Comparison of ENCODE assay signal across 10 cellular contexts in genomic region chr1:41358152-41358937, GRCh38. TPM values are rescaled to one million over a fixed set of nuclear protein-coding genes. Genes with fewer than 3 reads are reported as not detected.
A peak's percentile ranks its signal among the peaks of the same experiment; 100 is the strongest.
DNase-seq lines count a peak whose midpoint lies in the region; ATAC-seq, FAIRE-seq and TF ChIP-seq lines count a peak whose summit lies in the region.
"Had no signal": no experiment of that assay in that cellular context is flagged by ENCODE, and none has a peak within 500 bp of the region (broad histone marks: within the 10 kb centered on the region; RNA-seq: fewer than 3 reads in every experiment).

No MANE protein-coding gene starts in this region.

- no peak overlapping the region for H3K9ac ChIP-seq in iPS-15b (ENCODE audit: low read depth, low read length)

- peaks cover 13% of the 10 kb centered on the region for H3K4me1 ChIP-seq in iPS-15b (ENCODE audit: control insufficient read depth, insufficient read depth, low read length)

- H3K36me3 Mint-ChIP-seq in stimulated activated naive B cell treated with anti-CD40 and anti-IgM and Interleukin-4, amounts not matched to agents 10 μg/mL and 1 μg/mL and 100 μg/mL, for 72 hours: no peaks in the 10 kb centered on the region

- H3K36me3 ChIP-seq in iPS-15b (ENCODE audit: control insufficient read depth, insufficient read depth, low read length): no peaks in the 10 kb centered on the region

- no peak overlapping the region for H3K4me3 Mint-ChIP-seq in stimulated activated naive B cell treated with anti-CD40 and anti-IgM and Interleukin-4, amounts not matched to agents 10 μg/mL and 1 μg/mL and 100 μg/mL, for 72 hours

- H3K27me3 Mint-ChIP-seq in stimulated activated naive B cell treated with anti-CD40 and anti-IgM and Interleukin-4, amounts not matched to agents 10 μg/mL and 1 μg/mL and 100 μg/mL, for 72 hours: peaks cover 23 to 33% of the 10 kb centered on the region in 2 donors

- H3K9me3 ChIP-seq in iPS-15b (ENCODE audit: control insufficient read depth, insufficient read depth, low read length): no peaks in the 10 kb centered on the region

- no peak for FAIRE-seq in RCC 7860 (lab: Jason Lieb, UNC)

- DNase-seq in NCI-H1417 (lab: John Stamatoyannopoulos, UW) (peak in 2 of 3 experiments; percentile 22 to 42), NCI-H1417 treated with DMSO at 0.1 percent for 48 hours (lab: John Stamatoyannopoulos, UW) (no peak), RCC 7860 (ENCODE audit: low spot score) (no peak)
- DNase-seq in stimulated activated naive B cell treated with anti-CD40 and anti-IgM and Interleukin-4, amounts not matched to agents 10 μg/mL and 1 μg/mL and 100 μg/mL, for 72 hours: no peak
- DNase-seq: activated CD4-positive, CD25-positive, alpha-beta regulatory T cell had no signal

- peak overlapping the region; percentile 33 for H3K4me3 ChIP-seq in iPS-15b (ENCODE audit: low read depth, low read length)

- H3K4me1 Mint-ChIP-seq in stimulated activated naive B cell treated with anti-CD40 and anti-IgM and Interleukin-4, amounts not matched to agents 10 μg/mL and 1 μg/mL and 100 μg/mL, for 72 hours: peaks cover 8 to 25% of the 10 kb centered on the region in 2 donors

- peak overlapping the region; percentile 33 for H3K27ac Mint-ChIP-seq in stimulated activated naive B cell treated with anti-CD40 and anti-IgM and Interleukin-4, amounts not matched to agents 10 μg/mL and 1 μg/mL and 100 μg/mL, for 72 hours
- H3K27ac Mint-ChIP-seq: nephron progenitor cell had no signal

- ATAC-seq in SK-N-SH treated with all-trans-retinoic acid at 6 μM for 48 hours: peak; percentile 5; the same call in 1 of the 3 replicates
- ATAC-seq in stimulated activated naive B cell treated with anti-CD40 and anti-IgM and Interleukin-4, amounts not matched to agents 10 μg/mL and 1 μg/mL and 100 μg/mL, for 72 hours (replicated peaks): no peak
- ATAC-seq in HG02642 (IDR thresholded peaks at IDR 0.05; ENCODE audit: poor library complexity, unreplicated experiment): no peak
- ATAC-seq in esophagus mucosa: no peak

- H3K9me3 Mint-ChIP-seq in stimulated activated naive B cell treated with anti-CD40 and anti-IgM and Interleukin-4, amounts not matched to agents 10 μg/mL and 1 μg/mL and 100 μg/mL, for 72 hours: no peaks in the 10 kb centered on the region
- H3K9me3 Mint-ChIP-seq: nephron progenitor cell had no signal

- peaks cover 47% of the 10 kb centered on the region for H3K27me3 ChIP-seq in iPS-15b (ENCODE audit: control insufficient read depth, insufficient read depth, low read length)

TF ChIP-seq in SK-N-SH treated with all-trans-retinoic acid at 6 μM for 48 hours, 23 proteins besides CTCF, POLR2A, EP300 and RAD21:
- TF ChIP-seq CSRNP3 (CRISPR knock-in tag; IDR thresholded peaks at IDR 0.05) (no peak), ESRRG (CRISPR knock-in tag; IDR thresholded peaks at IDR 0.05) (no peak), TCF4 (CRISPR knock-in tag; IDR thresholded peaks at IDR 0.05; ENCODE audit: borderline replicate concordance) (no peak), TOX (CRISPR knock-in tag; IDR thresholded peaks at IDR 0.05; ENCODE audit: borderline replicate concordance) (no peak), CREB5 (CRISPR knock-in tag; IDR thresholded peaks at IDR 0.05; ENCODE audit: low read depth) (no peak), BACH2 (CRISPR knock-in tag; IDR thresholded peaks at IDR 0.05; ENCODE audit: borderline replicate concordance) (no peak), RARB (CRISPR knock-in tag; IDR thresholded peaks at IDR 0.05) (no peak), ZFP3 (CRISPR knock-in tag; IDR thresholded peaks at IDR 0.05) (no peak), GLIS3 (CRISPR knock-in tag; IDR thresholded peaks at IDR 0.05) (no peak), ZNF70 (CRISPR knock-in tag; IDR thresholded peaks at IDR 0.05) (no peak), SNAI2 (CRISPR knock-in tag; IDR thresholded peaks at IDR 0.05) (no peak), PATZ1 (CRISPR knock-in tag; IDR thresholded peaks at IDR 0.05; ENCODE audit: borderline replicate concordance) (no peak), ZFP30 (CRISPR knock-in tag; IDR thresholded peaks at IDR 0.05) (no peak), ISL1 (CRISPR knock-in tag; IDR thresholded peaks at IDR 0.05) (no peak)
- TF ChIP-seq, protein P1, sequence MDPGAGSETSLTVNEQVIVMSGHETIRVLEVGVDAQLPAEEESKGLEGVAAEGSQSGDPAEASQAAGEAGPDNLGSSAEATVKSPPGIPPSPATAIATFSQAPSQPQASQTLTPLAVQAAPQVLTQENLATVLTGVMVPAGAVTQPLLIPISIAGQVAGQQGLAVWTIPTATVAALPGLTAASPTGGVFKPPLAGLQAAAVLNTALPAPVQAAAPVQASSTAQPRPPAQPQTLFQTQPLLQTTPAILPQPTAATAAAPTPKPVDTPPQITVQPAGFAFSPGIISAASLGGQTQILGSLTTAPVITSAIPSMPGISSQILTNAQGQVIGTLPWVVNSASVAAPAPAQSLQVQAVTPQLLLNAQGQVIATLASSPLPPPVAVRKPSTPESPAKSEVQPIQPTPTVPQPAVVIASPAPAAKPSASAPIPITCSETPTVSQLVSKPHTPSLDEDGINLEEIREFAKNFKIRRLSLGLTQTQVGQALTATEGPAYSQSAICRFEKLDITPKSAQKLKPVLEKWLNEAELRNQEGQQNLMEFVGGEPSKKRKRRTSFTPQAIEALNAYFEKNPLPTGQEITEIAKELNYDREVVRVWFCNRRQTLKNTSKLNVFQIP (CRISPR knock-in tag; IDR thresholded peaks at IDR 0.05; ENCODE audit: borderline replicate concordance, low read depth): no peak

RNA-seq across cellular contexts. Expression of gene FOXO6, which starts 2.9 kb away (rescaled TPM):
- total RNA-seq in esophagus mucosa: not detected

Comparison
In these comparisons a context has a peak if more than half of its experiments do, and no peak if none do; other contexts are left out.
1. DNase-seq: peak in NCI-H1417 (2 of 3); none in NCI-H1417 treated with DMSO at 0.1 percent for 48 hours (single experiment), stimulated activated naive B cell treated with anti-CD40 and anti-IgM and Interleukin-4, amounts not matched to agents 10 μg/mL and 1 μg/mL and 100 μg/mL, for 72 hours (single experiment) and RCC 7860 (single experiment).